In the genomic region with DNA sequence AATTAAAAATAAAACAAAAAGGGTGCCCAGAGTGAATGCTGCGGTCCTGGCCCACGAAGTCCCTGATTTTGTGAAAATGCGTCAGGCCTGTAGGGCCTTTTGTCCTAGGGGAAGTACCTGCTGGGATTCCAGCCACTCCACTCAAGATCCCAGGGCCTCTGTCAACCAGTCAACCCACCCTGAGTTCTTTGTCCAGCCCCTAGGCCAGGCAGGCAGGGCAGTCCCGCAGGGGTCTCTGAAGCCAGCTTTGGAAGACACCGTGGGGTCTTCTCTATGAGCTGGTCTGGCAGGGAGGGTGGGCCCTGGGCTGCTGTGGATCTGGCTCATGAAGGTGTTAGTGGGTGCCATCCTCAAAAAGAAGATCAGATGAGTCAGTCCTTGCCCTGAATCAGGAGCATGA, we compare ENCODE assay signal across 2 cellular contexts.
TF ChIP-seq lines count a peak whose summit lies in the region.

No MANE protein-coding gene starts in this region.

TF ChIP-seq in GM23338, 12 proteins besides CTCF, POLR2A, EP300 and RAD21 (continues in another document):
- TF ChIP-seq NANOG (IDR thresholded peaks at IDR 0.05; ENCODE audit: borderline replicate concordance) (no peak), REST (IDR thresholded peaks at IDR 0.05; ENCODE audit: unreplicated experiment) (no peak), CREB1 (CRISPR knock-in tag; IDR thresholded peaks at IDR 0.05; ENCODE audit: low read depth) (no peak), JUNB (IDR thresholded peaks at IDR 0.05; ENCODE audit: unreplicated experiment) (no peak), EZH2 (IDR thresholded peaks at IDR 0.05; ENCODE audit: low read depth, unreplicated experiment) (no peak), EZH2phosphoT487 (IDR thresholded peaks at IDR 0.05; ENCODE audit: unreplicated experiment) (no peak), ZNF331 (CRISPR knock-in tag; IDR thresholded peaks at IDR 0.05; ENCODE audit: low read depth) (no peak), STAT1 (IDR thresholded peaks at IDR 0.05; ENCODE audit: unreplicated experiment) (no peak)
- TF ChIP-seq, protein P1, sequence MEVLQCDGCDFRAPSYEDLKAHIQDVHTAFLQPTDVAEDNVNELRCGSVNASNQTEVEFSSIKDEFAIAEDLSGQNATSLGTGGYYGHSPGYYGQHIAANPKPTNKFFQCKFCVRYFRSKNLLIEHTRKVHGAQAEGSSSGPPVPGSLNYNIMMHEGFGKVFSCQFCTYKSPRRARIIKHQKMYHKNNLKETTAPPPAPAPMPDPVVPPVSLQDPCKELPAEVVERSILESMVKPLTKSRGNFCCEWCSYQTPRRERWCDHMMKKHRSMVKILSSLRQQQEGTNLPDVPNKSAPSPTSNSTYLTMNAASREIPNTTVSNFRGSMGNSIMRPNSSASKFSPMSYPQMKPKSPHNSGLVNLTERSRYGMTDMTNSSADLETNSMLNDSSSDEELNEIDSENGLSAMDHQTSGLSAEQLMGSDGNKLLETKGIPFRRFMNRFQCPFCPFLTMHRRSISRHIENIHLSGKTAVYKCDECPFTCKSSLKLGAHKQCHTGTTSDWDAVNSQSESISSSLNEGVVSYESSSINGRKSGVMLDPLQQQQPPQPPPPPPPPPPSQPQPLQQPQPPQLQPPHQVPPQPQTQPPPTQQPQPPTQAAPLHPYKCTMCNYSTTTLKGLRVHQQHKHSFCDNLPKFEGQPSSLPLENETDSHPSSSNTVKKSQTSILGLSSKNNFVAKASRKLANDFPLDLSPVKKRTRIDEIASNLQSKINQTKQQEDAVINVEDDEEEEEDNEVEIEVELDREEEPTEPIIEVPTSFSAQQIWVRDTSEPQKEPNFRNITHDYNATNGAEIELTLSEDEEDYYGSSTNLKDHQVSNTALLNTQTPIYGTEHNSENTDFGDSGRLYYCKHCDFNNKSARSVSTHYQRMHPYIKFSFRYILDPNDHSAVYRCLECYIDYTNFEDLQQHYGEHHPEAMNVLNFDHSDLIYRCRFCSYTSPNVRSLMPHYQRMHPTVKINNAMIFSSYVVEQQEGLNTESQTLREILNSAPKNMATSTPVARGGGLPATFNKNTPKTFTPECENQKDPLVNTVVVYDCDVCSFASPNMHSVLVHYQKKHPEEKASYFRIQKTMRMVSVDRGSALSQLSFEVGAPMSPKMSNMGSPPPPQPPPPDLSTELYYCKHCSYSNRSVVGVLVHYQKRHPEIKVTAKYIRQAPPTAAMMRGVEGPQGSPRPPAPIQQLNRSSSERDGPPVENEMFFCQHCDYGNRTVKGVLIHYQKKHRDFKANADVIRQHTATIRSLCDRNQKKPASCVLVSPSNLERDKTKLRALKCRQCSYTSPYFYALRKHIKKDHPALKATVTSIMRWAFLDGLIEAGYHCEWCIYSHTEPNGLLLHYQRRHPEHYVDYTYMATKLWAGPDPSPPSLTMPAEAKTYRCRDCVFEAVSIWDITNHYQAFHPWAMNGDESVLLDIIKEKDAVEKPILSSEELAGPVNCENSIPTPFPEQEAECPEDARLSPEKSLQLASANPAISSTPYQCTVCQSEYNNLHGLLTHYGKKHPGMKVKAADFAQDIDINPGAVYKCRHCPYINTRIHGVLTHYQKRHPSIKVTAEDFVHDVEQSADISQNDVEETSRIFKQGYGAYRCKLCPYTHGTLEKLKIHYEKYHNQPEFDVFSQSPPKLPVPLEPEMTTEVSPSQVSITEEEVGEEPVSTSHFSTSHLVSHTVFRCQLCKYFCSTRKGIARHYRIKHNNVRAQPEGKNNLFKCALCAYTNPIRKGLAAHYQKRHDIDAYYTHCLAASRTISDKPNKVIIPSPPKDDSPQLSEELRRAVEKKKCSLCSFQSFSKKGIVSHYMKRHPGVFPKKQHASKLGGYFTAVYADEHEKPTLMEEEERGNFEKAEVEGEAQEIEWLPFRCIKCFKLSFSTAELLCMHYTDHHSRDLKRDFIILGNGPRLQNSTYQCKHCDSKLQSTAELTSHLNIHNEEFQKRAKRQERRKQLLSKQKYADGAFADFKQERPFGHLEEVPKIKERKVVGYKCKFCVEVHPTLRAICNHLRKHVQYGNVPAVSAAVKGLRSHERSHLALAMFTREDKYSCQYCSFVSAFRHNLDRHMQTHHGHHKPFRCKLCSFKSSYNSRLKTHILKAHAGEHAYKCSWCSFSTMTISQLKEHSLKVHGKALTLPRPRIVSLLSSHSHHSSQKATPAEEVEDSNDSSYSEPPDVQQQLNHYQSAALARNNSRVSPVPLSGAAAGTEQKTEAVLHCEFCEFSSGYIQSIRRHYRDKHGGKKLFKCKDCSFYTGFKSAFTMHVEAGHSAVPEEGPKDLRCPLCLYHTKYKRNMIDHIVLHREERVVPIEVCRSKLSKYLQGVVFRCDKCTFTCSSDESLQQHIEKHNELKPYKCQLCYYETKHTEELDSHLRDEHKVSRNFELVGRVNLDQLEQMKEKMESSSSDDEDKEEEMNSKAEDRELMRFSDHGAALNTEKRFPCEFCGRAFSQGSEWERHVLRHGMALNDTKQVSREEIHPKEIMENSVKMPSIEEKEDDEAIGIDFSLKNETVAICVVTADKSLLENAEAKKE (CRISPR knock-in tag; IDR thresholded peaks at IDR 0.05), result no peak
- TF ChIP-seq, protein P2, sequence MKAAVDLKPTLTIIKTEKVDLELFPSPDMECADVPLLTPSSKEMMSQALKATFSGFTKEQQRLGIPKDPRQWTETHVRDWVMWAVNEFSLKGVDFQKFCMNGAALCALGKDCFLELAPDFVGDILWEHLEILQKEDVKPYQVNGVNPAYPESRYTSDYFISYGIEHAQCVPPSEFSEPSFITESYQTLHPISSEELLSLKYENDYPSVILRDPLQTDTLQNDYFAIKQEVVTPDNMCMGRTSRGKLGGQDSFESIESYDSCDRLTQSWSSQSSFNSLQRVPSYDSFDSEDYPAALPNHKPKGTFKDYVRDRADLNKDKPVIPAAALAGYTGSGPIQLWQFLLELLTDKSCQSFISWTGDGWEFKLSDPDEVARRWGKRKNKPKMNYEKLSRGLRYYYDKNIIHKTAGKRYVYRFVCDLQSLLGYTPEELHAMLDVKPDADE (IDR thresholded peaks at IDR 0.05), result no peak

TF ChIP-seq in H1, 55 proteins besides CTCF, POLR2A, EP300 and RAD21:
- TF ChIP-seq RNF2 (IDR thresholded peaks at IDR 0.05; ENCODE audit: borderline replicate concordance, low read depth, low read length, missing control alignments, poor library complexity, severe bottlenecking) (no peak), POU5F1 (IDR thresholded peaks at IDR 0.05; ENCODE audit: low read depth, low read length) (no peak), CHD2 (IDR thresholded peaks at IDR 0.05; ENCODE audit: low read length) (no peak), BRCA1 (IDR thresholded peaks at IDR 0.05; ENCODE audit: low read depth, low read length) (no peak), CBX5 (IDR thresholded peaks at IDR 0.05; ENCODE audit: low read depth, low read length) (no peak), SP1 (IDR thresholded peaks at IDR 0.05; ENCODE audit: low read depth, low read length) (no peak), TEAD4 (IDR thresholded peaks at IDR 0.05; ENCODE audit: low read depth, low read length) (no peak), EZH2 (IDR thresholded peaks at IDR 0.05; ENCODE audit: low read depth, low read length, severe bottlenecking) (no peak), JUN (IDR thresholded peaks at IDR 0.05; ENCODE audit: low read depth, low read length) (no peak), NRF1 (IDR thresholded peaks at IDR 0.05; ENCODE audit: low read depth, low read length) (no peak), BCL11A (IDR thresholded peaks at IDR 0.05; ENCODE audit: low read depth in 2 of 2, low read length in 2 of 2) (no peak), CHD1 (IDR thresholded peaks at IDR 0.05; ENCODE audit: low read depth, low read length) (no peak), JUND (IDR thresholded peaks at IDR 0.05; ENCODE audit: low read length) (no peak), MAX (IDR thresholded peaks at IDR 0.05) (no peak), RBBP5 (IDR thresholded peaks at IDR 0.05; ENCODE audit: borderline replicate concordance, low read depth, low read length) (no peak), USF2 (IDR thresholded peaks at IDR 0.05; ENCODE audit: low read length) (no peak), PHF8 (conservative IDR thresholded peaks at IDR 0.05; ENCODE audit: low read depth, low read length) (no peak), SUZ12 (IDR thresholded peaks at IDR 0.05; ENCODE audit: low read length) (no peak)
- TF ChIP-seq, protein P3, sequence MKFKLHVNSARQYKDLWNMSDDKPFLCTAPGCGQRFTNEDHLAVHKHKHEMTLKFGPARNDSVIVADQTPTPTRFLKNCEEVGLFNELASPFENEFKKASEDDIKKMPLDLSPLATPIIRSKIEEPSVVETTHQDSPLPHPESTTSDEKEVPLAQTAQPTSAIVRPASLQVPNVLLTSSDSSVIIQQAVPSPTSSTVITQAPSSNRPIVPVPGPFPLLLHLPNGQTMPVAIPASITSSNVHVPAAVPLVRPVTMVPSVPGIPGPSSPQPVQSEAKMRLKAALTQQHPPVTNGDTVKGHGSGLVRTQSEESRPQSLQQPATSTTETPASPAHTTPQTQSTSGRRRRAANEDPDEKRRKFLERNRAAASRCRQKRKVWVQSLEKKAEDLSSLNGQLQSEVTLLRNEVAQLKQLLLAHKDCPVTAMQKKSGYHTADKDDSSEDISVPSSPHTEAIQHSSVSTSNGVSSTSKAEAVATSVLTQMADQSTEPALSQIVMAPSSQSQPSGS (IDR thresholded peaks at IDR 0.05; ENCODE audit: low read length), result no peak
